In genomic region chr22:27843441-27843840, GRCh38 we compare ENCODE assay signal across 24 cellular contexts. TPM values are rescaled to one million over a fixed set of nuclear protein-coding genes. Genes with fewer than 3 reads are reported as not detected.
DNase-seq lines count a peak whose midpoint lies in the region; ATAC-seq and TF ChIP-seq lines count a peak whose summit lies in the region.
"Had no signal": no experiment of that assay in that cellular context is flagged by ENCODE, and none has a peak within 500 bp of the region (broad histone marks: within the 10 kb centered on the region; RNA-seq: fewer than 3 reads in every experiment).

No MANE protein-coding gene starts in this region.

- no peak for TF ChIP-seq POLR2A in testis (IDR thresholded peaks at IDR 0.05)

- no peak overlapping the region for H3K4me3 ChIP-seq in SK-N-SH (ENCODE audit: low read depth in 2 of 2, low read length in 1 of 2)
- no peak overlapping the region for H3K4me3 ChIP-seq in testis
- H3K4me3 ChIP-seq: heart left ventricle, left lung, mucosa of descending colon, prostate gland had no signal

- no peak overlapping the region for H3K4me2 ChIP-seq in SK-N-SH

- no peaks in the 10 kb centered on the region for H3K4me1 Mint-ChIP-seq in memory B cell
- H3K4me1 Mint-ChIP-seq: activated CD4-positive, alpha-beta T cell treated with anti-CD3 and anti-CD28 coated beads, Interleukin-2, amount 10 ng/mL, durations not matched to agents 24 days and 14 days had no signal

- H2AFZ ChIP-seq in SK-N-SH (ENCODE audit: low read depth) = no peak overlapping the region

- no peaks in the 10 kb centered on the region for H3K9me2 ChIP-seq in SK-N-SH

- WGBS in SK-N-SH (ENCODE audit: low lambda C conversion rate) = 68% methylated on average over 6 of the region's 7 CpGs
- whole genome bisulfite sequencing in testis, 2 donors = 72 to 78% methylated on average over 7 of the region's 7 CpGs

- H3K4me1 ChIP-seq in SK-N-SH (ENCODE audit: control insufficient read depth in 1 of 2, insufficient read depth in 2 of 2, low read depth in 1 of 2, low read length in 1 of 2) = peaks cover 8 to 56% of the 10 kb centered on the region in 2 experiments; a peak in 3 of 4 replicates
- H3K4me1 ChIP-seq in testis = peaks cover 11% of the 10 kb centered on the region
- H3K4me1 ChIP-seq: left lung, prostate gland had no signal

- TF ChIP-seq CTCF in SK-N-SH (IDR thresholded peaks at IDR 0.05) (no peak), testis (IDR thresholded peaks at IDR 0.05) (no peak)

- no peak overlapping the region for H3K4me3 Mint-ChIP-seq in memory B cell
- H3K4me3 Mint-ChIP-seq: activated CD4-positive, alpha-beta T cell treated with anti-CD3 and anti-CD28 coated beads, Interleukin-2, amount 10 ng/mL, durations not matched to agents 24 days and 14 days; CD8-positive, alpha-beta memory T cell; neural crest cell; T-helper 1 cell treated with Interleukin-12 subunit alpha and Interleukin-12 subunit beta and Interleukin-4 antibody, amounts not matched to agents 30 μg/mL and 1 μg/mL, for 36 hours had no signal

- H3K9me3 Mint-ChIP-seq in memory B cell = no peaks in the 10 kb centered on the region
- H3K9me3 Mint-ChIP-seq: activated CD4-positive, alpha-beta T cell treated with anti-CD3 and anti-CD28 coated beads, Interleukin-2, amount 10 ng/mL, durations not matched to agents 24 days and 14 days had no signal

- H3K36me3 ChIP-seq in SK-N-SH (replicated peaks in 1 of 2; ENCODE audit: control insufficient read depth in 1 of 2, insufficient read depth in 2 of 2, low read length in 1 of 2) (peaks cover 5 to 13% of the 10 kb centered on the region in 2 experiments), testis (ENCODE audit: low read depth, missing control alignments) (no peaks in the 10 kb centered on the region)
- H3K36me3 ChIP-seq: prostate gland had no signal

- H3K9ac ChIP-seq in SK-N-SH = no peak overlapping the region

- H3K27ac ChIP-seq in SK-N-SH (ENCODE audit: low read depth in 2 of 2, low read length in 1 of 2) (peak overlapping the region in 1 of 2 experiments; percentile 98; a peak in 2 of 4 replicates), testis (peak overlapping the region in 1 of 2 donors; percentile 60)
- H3K27ac ChIP-seq: 22Rv1, prostate gland had no signal

- no peaks in the 10 kb centered on the region for H3F3A ChIP-seq in SK-N-SH (replicated peaks; ENCODE audit: insufficient read depth)

- peak; percentile 22 for ATAC-seq in SK-N-SH treated with all-trans-retinoic acid at 6 μM for 48 hours
- ATAC-seq in memory B cell (ENCODE audit: low read depth) = no peak
- ATAC-seq in HG02973 (IDR thresholded peaks at IDR 0.05; ENCODE audit: unreplicated experiment) = no peak
- ATAC-seq in GM21529 (IDR thresholded peaks at IDR 0.05; ENCODE audit: unreplicated experiment) = no peak
- ATAC-seq: left lung, mucosa of descending colon had no signal

- POLR2A ChIA-PET in SK-N-SH (lab: Yijun Ruan, JAX) = no interaction called here

- DNase-seq in SK-N-SH (no peak), memory B cell (ENCODE audit: low spot score in 2 of 2) (no peak), testis (peak; percentile 12), HUDEP-2 (lab: John Stamatoyannopoulos, UW; ENCODE audit: unreplicated experiment in 76 of 76) (no peak)
- peak; percentile 41 for DNase-seq in activated CD8-positive, alpha-beta memory T cell treated with anti-CD3 and anti-CD28 coated beads, Interleukin-2, amount 50 U/mL, for 48 hours
- DNase-seq: activated CD4-positive, alpha-beta T cell treated with anti-CD3 and anti-CD28 coated beads, Interleukin-2, amount 10 ng/mL, durations not matched to agents 24 days and 14 days; activated gamma-delta T cell treated with Interleukin-2 at 50 U/mL for 16 hours; CD8-positive, alpha-beta memory T cell; DMS79; HCEC 1CT; heart left ventricle; KG1; left lung; mucosa of descending colon; NCI-H69; stimulated activated CD4-positive, alpha-beta T cell treated with anti-CD3 and anti-CD28 coated beads, Interleukin-1b, Interleukin-23, amount 100 ng/mL, for 48 hours had no signal

- H3K9me3 ChIP-seq in SK-N-SH = no peaks in the 10 kb centered on the region
- no peaks in the 10 kb centered on the region for H3K9me3 ChIP-seq in testis
- H3K9me3 ChIP-seq: heart left ventricle, left lung, mucosa of descending colon, prostate gland had no signal

- no peaks in the 10 kb centered on the region for H3K27me3 ChIP-seq in SK-N-SH (ENCODE audit: insufficient read depth)
- H3K27me3 ChIP-seq in testis = no peaks in the 10 kb centered on the region
- H3K27me3 ChIP-seq: heart left ventricle, left lung had no signal

- CTCF ChIA-PET in SK-N-SH (lab: Yijun Ruan, JAX) = interaction anchor here (0.7 to 1.5 kb wide), 6 partner anchors 10 to 38 kb away, joined by 3 to 7 read pairs (median 4); no protein-coding TSS in a partner anchor

- no peak for TF ChIP-seq EP300 in SK-N-SH (IDR thresholded peaks at IDR 0.05; ENCODE audit: borderline replicate concordance in 1 of 2, low read depth in 1 of 2, low read length in 1 of 2)

- H3K36me3 Mint-ChIP-seq in memory B cell = peaks cover 26% of the 10 kb centered on the region

- TF ChIP-seq RAD21 in SK-N-SH (IDR thresholded peaks at IDR 0.05; ENCODE audit: low read length) = no peak

- no peaks in the 10 kb centered on the region for H4K20me1 ChIP-seq in SK-N-SH (ENCODE audit: insufficient read depth)

- peak overlapping the region; percentile 11 for H3K27ac Mint-ChIP-seq in memory B cell
- H3K27ac Mint-ChIP-seq: activated CD4-positive, alpha-beta T cell treated with anti-CD3 and anti-CD28 coated beads, Interleukin-2, amount 10 ng/mL, durations not matched to agents 24 days and 14 days; T-helper 1 cell treated with Interleukin-12 subunit alpha and Interleukin-12 subunit beta and Interleukin-4 antibody, amounts not matched to agents 30 μg/mL and 1 μg/mL, for 36 hours had no signal

- H3K27me3 Mint-ChIP-seq in memory B cell = no peaks in the 10 kb centered on the region
- H3K27me3 Mint-ChIP-seq: activated CD4-positive, alpha-beta T cell treated with anti-CD3 and anti-CD28 coated beads, Interleukin-2, amount 10 ng/mL, durations not matched to agents 24 days and 14 days; CD8-positive, alpha-beta memory T cell had no signal

- intact Hi-C loops in testis (cut with DNase I; ENCODE audit: low total_unique reads) = no loop called here

- H3K79me2 ChIP-seq in SK-N-SH (ENCODE audit: insufficient read depth) = no peaks in the 10 kb centered on the region

TF ChIP-seq in SK-N-SH treated with all-trans-retinoic acid at 6 μM for 48 hours, 23 proteins besides CTCF, POLR2A, EP300 and RAD21 (continues in another document):
- TF ChIP-seq GLIS3 (CRISPR knock-in tag; IDR thresholded peaks at IDR 0.05) (no peak), RARB (CRISPR knock-in tag; IDR thresholded peaks at IDR 0.05) (no peak), ESRRG (CRISPR knock-in tag; IDR thresholded peaks at IDR 0.05) (no peak), PPARA (CRISPR knock-in tag; IDR thresholded peaks at IDR 0.05; ENCODE audit: borderline replicate concordance) (no peak)
- TF ChIP-seq, protein P1, sequence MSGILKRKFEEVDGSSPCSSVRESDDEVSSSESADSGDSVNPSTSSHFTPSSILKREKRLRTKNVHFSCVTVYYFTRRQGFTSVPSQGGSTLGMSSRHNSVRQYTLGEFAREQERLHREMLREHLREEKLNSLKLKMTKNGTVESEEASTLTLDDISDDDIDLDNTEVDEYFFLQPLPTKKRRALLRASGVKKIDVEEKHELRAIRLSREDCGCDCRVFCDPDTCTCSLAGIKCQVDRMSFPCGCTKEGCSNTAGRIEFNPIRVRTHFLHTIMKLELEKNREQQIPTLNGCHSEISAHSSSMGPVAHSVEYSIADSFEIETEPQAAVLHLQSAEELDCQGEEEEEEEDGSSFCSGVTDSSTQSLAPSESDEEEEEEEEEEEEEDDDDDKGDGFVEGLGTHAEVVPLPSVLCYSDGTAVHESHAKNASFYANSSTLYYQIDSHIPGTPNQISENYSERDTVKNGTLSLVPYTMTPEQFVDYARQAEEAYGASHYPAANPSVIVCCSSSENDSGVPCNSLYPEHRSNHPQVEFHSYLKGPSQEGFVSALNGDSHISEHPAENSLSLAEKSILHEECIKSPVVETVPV (CRISPR knock-in tag; IDR thresholded peaks at IDR 0.05) = no peak

TF ChIP-seq in SK-N-SH, 30 proteins besides CTCF, POLR2A, EP300 and RAD21 (continues in another document):
- no peak for TF ChIP-seq USF1 (IDR thresholded peaks at IDR 0.05; ENCODE audit: borderline replicate concordance, low read depth)
- TF ChIP-seq, protein P2, sequence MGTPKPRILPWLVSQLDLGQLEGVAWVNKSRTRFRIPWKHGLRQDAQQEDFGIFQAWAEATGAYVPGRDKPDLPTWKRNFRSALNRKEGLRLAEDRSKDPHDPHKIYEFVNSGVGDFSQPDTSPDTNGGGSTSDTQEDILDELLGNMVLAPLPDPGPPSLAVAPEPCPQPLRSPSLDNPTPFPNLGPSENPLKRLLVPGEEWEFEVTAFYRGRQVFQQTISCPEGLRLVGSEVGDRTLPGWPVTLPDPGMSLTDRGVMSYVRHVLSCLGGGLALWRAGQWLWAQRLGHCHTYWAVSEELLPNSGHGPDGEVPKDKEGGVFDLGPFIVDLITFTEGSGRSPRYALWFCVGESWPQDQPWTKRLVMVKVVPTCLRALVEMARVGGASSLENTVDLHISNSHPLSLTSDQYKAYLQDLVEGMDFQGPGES (IDR thresholded peaks at IDR 0.05; ENCODE audit: low read depth, low read length) = no peak
- no peak for TF ChIP-seq SMC3 (IDR thresholded peaks at IDR 0.05; ENCODE audit: low read depth, low read length)
- no peak for TF ChIP-seq YY1 (IDR thresholded peaks at IDR 0.05; ENCODE audit: low read depth)
- TF ChIP-seq, protein P3, sequence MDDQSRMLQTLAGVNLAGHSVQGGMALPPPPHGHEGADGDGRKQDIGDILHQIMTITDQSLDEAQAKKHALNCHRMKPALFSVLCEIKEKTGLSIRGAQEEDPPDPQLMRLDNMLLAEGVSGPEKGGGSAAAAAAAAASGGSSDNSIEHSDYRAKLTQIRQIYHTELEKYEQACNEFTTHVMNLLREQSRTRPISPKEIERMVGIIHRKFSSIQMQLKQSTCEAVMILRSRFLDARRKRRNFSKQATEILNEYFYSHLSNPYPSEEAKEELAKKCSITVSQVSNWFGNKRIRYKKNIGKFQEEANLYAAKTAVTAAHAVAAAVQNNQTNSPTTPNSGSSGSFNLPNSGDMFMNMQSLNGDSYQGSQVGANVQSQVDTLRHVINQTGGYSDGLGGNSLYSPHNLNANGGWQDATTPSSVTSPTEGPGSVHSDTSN (IDR thresholded peaks at IDR 0.05) = no peak
- no peak for TF ChIP-seq POLR2AphosphoS5 (IDR thresholded peaks at IDR 0.05; ENCODE audit: low read depth, low read length)
- no peak for TF ChIP-seq FOSL2 (IDR thresholded peaks at IDR 0.05; ENCODE audit: borderline replicate concordance, low read depth)

RNA-seq across cellular contexts. Expression of gene MN1, which starts 41.9 kb away (rescaled TPM):
- polyA plus RNA-seq in SK-N-SH (2012; rRNA removed) (0.11 and 0.20 TPM in 2 replicates), testis (ENCODE audit: insufficient read depth, low read depth, low replicate concordance) (5.6 TPM)
- 0.05 TPM in 2 replicates for polyA plus RNA-seq in SK-N-SH (2012; cell fraction: cytosol; rRNA removed)
- 0.16 and 0.33 TPM in 2 replicates for polyA plus RNA-seq in SK-N-SH (2012; cell fraction: nucleus; rRNA removed)
- 1 to 10 TPM; 3.2 to 4.3 TPM for total RNA-seq in testis
- total RNA-seq: HT-29 had no signal
- polyA plus RNA-seq: CD8-positive, alpha-beta memory T cell had no signal

Comparison
In these comparisons a context has a peak if more than half of its experiments do, and no peak if none do; other contexts are left out.
1. DNase-seq: peak in activated CD8-positive, alpha-beta memory T cell treated with anti-CD3 and anti-CD28 coated beads, Interleukin-2, amount 50 U/mL, for 48 hours (single experiment) and testis (single experiment); none in SK-N-SH (single experiment), memory B cell (0 of 2) and HUDEP-2 (0 of 76).